13 cellular contexts compared by ENCODE assay signal in genomic region chr2:218805627-218806026, GRCh38. TPM values are rescaled to one million over a fixed set of nuclear protein-coding genes. Genes with fewer than 3 reads are reported as not detected.
DNase-seq lines count a peak whose midpoint lies in the region; ATAC-seq and TF ChIP-seq lines count a peak whose summit lies in the region.
"Had no signal": no experiment of that assay in that cellular context is flagged by ENCODE, and none has a peak within 500 bp of the region (broad histone marks: within the 10 kb centered on the region; RNA-seq: fewer than 3 reads in every experiment).

No MANE protein-coding gene starts in this region.

- H3K27ac ChIP-seq in lung (ENCODE audit: low read depth in 1 of 2, low read length in 1 of 2) (peak overlapping the region; percentile 41 to 51), aorta (ENCODE audit: low read depth in 1 of 2, low read length in 2 of 2) (peak overlapping the region; percentile 87 to 92)

- POLR2A ChIA-PET in GM10248 (lab: Yijun Ruan, JAX) = no interaction called here

- ATAC-seq in lung (ENCODE audit: insufficient read depth, low FRiP score) = no peak
- peak; percentile 75 for ATAC-seq in aorta (ENCODE audit: low FRiP score)
- ATAC-seq in T-helper 17 cell = no peak

- peaks cover 25% of the 10 kb centered on the region for H3K4me1 Mint-ChIP-seq in chondrocyte (ENCODE audit: low read depth)
- H3K4me1 Mint-ChIP-seq in T-helper 17 cell = peaks cover 2% of the 10 kb centered on the region

- TF ChIP-seq CTCF in chondrocyte (IDR thresholded peaks at IDR 0.05) = no peak
- no peak for TF ChIP-seq CTCF in lung (IDR thresholded peaks at IDR 0.05; ENCODE audit: control extremely low read depth, extremely low read depth)
- no peak for TF ChIP-seq CTCF in GM10248 (IDR thresholded peaks at IDR 0.05; ENCODE audit: control extremely low read depth, extremely low read depth, low read depth, missing control alignments)

- H3K36me3 Mint-ChIP-seq in chondrocyte (ENCODE audit: low read depth) (peaks cover 4% of the 10 kb centered on the region), T-helper 17 cell (ENCODE audit: low read depth) (no peaks in the 10 kb centered on the region)
- H3K36me3 Mint-ChIP-seq: CD4-positive, CD25-positive, alpha-beta regulatory T cell had no signal

- peak overlapping the region; percentile 97 for H3K27ac Mint-ChIP-seq in chondrocyte (ENCODE audit: unreplicated experiment)
- no peak overlapping the region for H3K27ac Mint-ChIP-seq in T-helper 17 cell
- H3K27ac Mint-ChIP-seq: activated T-cell treated with anti-CD3 and anti-CD28 coated beads, Interleukin-2, amount 50 U/mL, for 24 hours; CD4-positive, CD25-positive, alpha-beta regulatory T cell had no signal

- peaks cover 0 to 1% of the 10 kb centered on the region in 2 donors for H3K4me1 ChIP-seq in lung (ENCODE audit: control insufficient read depth in 2 of 2, insufficient read depth in 2 of 2, low read length in 2 of 2)
- H3K4me1 ChIP-seq in aorta (ENCODE audit: control insufficient read depth in 1 of 2, insufficient read depth in 2 of 2, low read length in 2 of 2) = peaks cover 2 to 6% of the 10 kb centered on the region in 2 donors

- H3K27me3 Mint-ChIP-seq in chondrocyte (ENCODE audit: low read depth) = no peaks in the 10 kb centered on the region
- H3K27me3 Mint-ChIP-seq in T-helper 17 cell = peaks cover 13% of the 10 kb centered on the region

- DNase-seq in SIG-M5 treated with dmso at 0.1 percent for 504 hours (lab: John Stamatoyannopoulos, UW; ENCODE audit: unreplicated experiment) (peak; percentile 23), SIG-M5 (lab: John Stamatoyannopoulos, UW) (no peak), chondrocyte (ENCODE audit: low spot score) (no peak), lung (ENCODE audit: low spot score) (no peak), aorta (no peak), GM10248 (ENCODE audit: extremely low spot score) (no peak), T-helper 17 cell (no peak), AG20443 (ENCODE audit: low spot score) (no peak)
- DNase-seq: activated T-cell treated with anti-CD3 and anti-CD28 coated beads, Interleukin-2, amount 50 U/mL, for 24 hours; CD4-positive, CD25-positive, alpha-beta regulatory T cell had no signal

- peak overlapping the region; percentile 35 for H3K4me3 Mint-ChIP-seq in chondrocyte (ENCODE audit: unreplicated experiment)
- no peak overlapping the region for H3K4me3 Mint-ChIP-seq in T-helper 17 cell
- H3K4me3 Mint-ChIP-seq: activated T-cell treated with anti-CD3 and anti-CD28 coated beads, Interleukin-2, amount 50 U/mL, for 24 hours; CD4-positive, CD25-positive, alpha-beta regulatory T cell had no signal

- H3K36me3 ChIP-seq in lung (ENCODE audit: control insufficient read depth in 2 of 2, insufficient read depth in 2 of 2, low read length in 2 of 2) = no peaks in the 10 kb centered on the region
- H3K36me3 ChIP-seq in aorta (ENCODE audit: control insufficient read depth in 1 of 2, insufficient read depth in 2 of 2, low read length in 1 of 2) = no peaks in the 10 kb centered on the region

- CTCF ChIA-PET in GM10248 (lab: Yijun Ruan, JAX) = no interaction called here

- WGBS in lung, 2 donors = 45 to 66% methylated on average over 3 of the region's 3 CpGs
- WGBS in aorta, 2 donors = 8 to 12% methylated on average over 3 of the region's 3 CpGs

- no peak overlapping the region for H3K4me3 ChIP-seq in lung
- H3K4me3 ChIP-seq in aorta (ENCODE audit: low read length in 2 of 2) = no peak overlapping the region

- H3K9me3 ChIP-seq in lung (ENCODE audit: control insufficient read depth in 2 of 2, insufficient read depth in 1 of 2, low read length in 1 of 2) (peaks cover 2 to 6% of the 10 kb centered on the region in 2 donors), aorta (ENCODE audit: control insufficient read depth, low read length) (no peaks in the 10 kb centered on the region), T-helper 17 cell (ENCODE audit: control insufficient read depth, low read length, poor library complexity, severe bottlenecking) (peaks cover 9% of the 10 kb centered on the region)

- intact Hi-C loops in aorta (cut with DNase I) = loop anchor here (1.0 to 5.0 kb wide), 2 partner anchors 42 to 93 kb away; partner anchors contain the start of gene TTLL4 (in 1 of the 2)

- H3K9me3 Mint-ChIP-seq in chondrocyte (ENCODE audit: low read depth) = peaks cover 11% of the 10 kb centered on the region

- no peaks in the 10 kb centered on the region for H3K27me3 ChIP-seq in lung (ENCODE audit: control insufficient read depth, insufficient read depth)
- no peaks in the 10 kb centered on the region for H3K27me3 ChIP-seq in aorta (ENCODE audit: control insufficient read depth in 1 of 2, insufficient read depth in 2 of 2, low read length in 1 of 2)

RNA-seq across cellular contexts. Expression of gene CYP27A1, which starts 23.7 kb away (rescaled TPM):
- total RNA-seq in chondrocyte (1.7 to 5.2 TPM (median 4.7 TPM) in 3 replicates), lung (100 to 1,000 TPM in 1 of 2 donors, 10 to 100 TPM in 1; 38.3 to 110 TPM), aorta (10 to 100 TPM; 31.9 to 50.6 TPM), T-helper 17 cell (under 1 TPM; 0.39 to 0.52 TPM)
- polyA plus RNA-seq in lung (10 to 100 TPM; 65.3 to 88.9 TPM), aorta (10 to 100 TPM; 19.3 to 40.4 TPM)
- total RNA-seq: CD4-positive, CD25-positive, alpha-beta regulatory T cell; NCI-H460 had no signal

RNA-seq across cellular contexts. Expression of gene PRKAG3, which starts 26.0 kb away (rescaled TPM):
- total RNA-seq in chondrocyte (not detected in 3 replicates), lung (not detected), aorta (1 to 10 TPM in 1 of 2 donors, under 1 TPM in 1; 0.19 to 1.0 TPM), T-helper 17 cell (not detected)
- polyA plus RNA-seq in lung (under 1 TPM in 1 of 2 donors, not detected in 1; 0.01 TPM), aorta (under 1 TPM; 0.13 to 0.20 TPM)
- total RNA-seq: CD4-positive, CD25-positive, alpha-beta regulatory T cell; lung microvascular endothelial cell; NCI-H460; temporal lobe had no signal
- polyA plus RNA-seq: CD4-positive, CD25-positive, alpha-beta regulatory T cell had no signal

RNA-seq across cellular contexts. Expression of gene WNT6, which starts 54.0 kb away (rescaled TPM):
- not detected in 3 replicates for total RNA-seq in chondrocyte
- total RNA-seq in lung = under 1 TPM; 0.40 to 0.54 TPM
- polyA plus RNA-seq in lung = under 1 TPM; 0.08 to 0.16 TPM
- 1 to 10 TPM in 1 of 2 donors, under 1 TPM in 1; 0.88 to 2.1 TPM for total RNA-seq in aorta
- polyA plus RNA-seq in aorta = not detected
- total RNA-seq in T-helper 17 cell = not detected
- total RNA-seq: CD4-positive, CD25-positive, alpha-beta regulatory T cell; lung microvascular endothelial cell; NCI-H460; temporal lobe had no signal
- polyA plus RNA-seq: CD4-positive, CD25-positive, alpha-beta regulatory T cell had no signal
